8 cellular contexts compared by ENCODE assay signal in the genomic region with DNA sequence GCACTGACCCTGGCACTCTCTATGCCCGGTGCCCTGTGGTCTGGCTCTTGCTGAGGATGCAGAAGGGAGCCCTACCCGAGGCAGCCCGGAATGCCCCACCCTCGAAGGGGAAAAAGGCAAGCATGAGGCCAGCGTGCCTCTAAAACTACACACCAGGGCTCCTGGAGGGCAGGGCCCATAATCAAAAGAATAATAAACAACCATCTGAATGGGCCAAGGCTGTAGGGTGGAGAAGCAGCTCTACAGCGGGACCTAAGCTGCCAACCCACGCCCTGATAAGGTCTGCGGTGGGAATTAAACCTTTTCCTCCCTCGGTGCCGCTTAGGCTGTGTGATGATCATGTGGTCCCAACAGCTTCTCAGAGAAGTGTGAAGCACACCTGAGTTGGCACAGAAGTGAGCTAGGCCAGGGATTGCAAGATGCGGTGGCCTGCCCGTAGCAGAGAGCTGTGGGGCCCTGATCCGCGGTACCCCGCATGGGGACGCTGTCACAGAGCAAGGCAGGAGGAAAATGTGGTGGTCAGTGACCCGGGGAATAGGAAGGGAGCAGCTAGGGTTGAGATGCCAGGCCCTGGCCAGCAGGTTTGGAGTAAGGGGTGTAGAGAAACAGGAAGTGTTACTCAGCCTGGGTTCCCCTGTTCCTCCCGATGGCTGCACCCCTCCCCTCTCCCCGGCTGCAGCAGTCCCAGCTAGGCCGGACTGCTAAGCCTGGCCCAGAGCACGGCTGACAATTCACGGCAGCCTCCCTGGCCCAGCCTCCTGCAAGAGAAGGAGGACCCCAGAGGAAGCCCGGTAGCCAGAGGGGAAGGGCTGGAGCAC. TPM values are rescaled to one million over a fixed set of nuclear protein-coding genes. Genes with fewer than 3 reads are reported as not detected.
DNase-seq lines count a peak whose midpoint lies in the region; ATAC-seq, FAIRE-seq and TF ChIP-seq lines count a peak whose summit lies in the region.

No MANE protein-coding gene starts in this region.

- DNase-seq in GM12865 (ENCODE audit: low read depth) (peak; percentile 34), GM12878 (ENCODE audit: low read depth, low spot score) (no peak), natural killer cell (no peak), osteoblast (ENCODE audit: insufficient read length, low spot score, missing footprints) (no peak), DMS114 treated with DMSO at 0.1 percent for 48 hours (lab: John Stamatoyannopoulos, UW; ENCODE audit: unreplicated experiment) (no peak), RPMI8226 (no peak), gastrocnemius medialis (no peak)

- SMC1A ChIA-PET in GM12878 (lab: Charles Lee; ENCODE audit: uncharacterized antibody, unreplicated experiment): interaction anchor here (0.8 to 1.5 kb wide), 4 partner anchors 14 to 91 kb away, joined by 3 to 6 read pairs (median 4); partner anchors contain the start of gene RAD51

- no peak for FAIRE-seq in GM12878 (lab: Jason Lieb, UNC)

- H3K9me3 ChIP-seq in GM12878 (replicated peaks; ENCODE audit: control insufficient read depth, insufficient read depth, low read length) (no peaks in the 10 kb centered on the region), osteoblast (ENCODE audit: low read depth, low read length) (no peaks in the 10 kb centered on the region), gastrocnemius medialis (no peaks in the 10 kb centered on the region)

- peaks cover 0 to 3% of the 10 kb centered on the region in 2 experiments; a peak in 2 of 4 replicates for H3K36me3 ChIP-seq in GM12878 (ENCODE audit: control insufficient read depth in 2 of 2, insufficient read depth in 2 of 2, low read length in 1 of 2)
- peaks cover 28% of the 10 kb centered on the region for H3K36me3 ChIP-seq in osteoblast (ENCODE audit: insufficient read depth, low read length)
- H3K36me3 ChIP-seq in gastrocnemius medialis: peaks cover 0 to 27% of the 10 kb centered on the region in 2 donors

- H3K27me3 ChIP-seq in GM12878 (replicated peaks in 1 of 2; ENCODE audit: control insufficient read depth in 2 of 2, insufficient read depth in 2 of 2, low read length in 1 of 2) (no peaks in the 10 kb centered on the region), osteoblast (ENCODE audit: insufficient read depth, low read length) (no peaks in the 10 kb centered on the region), gastrocnemius medialis (no peaks in the 10 kb centered on the region)

- H3K4me1 ChIP-seq in GM12878 (ENCODE audit: control insufficient read depth, insufficient read depth, low read length): peaks cover 32% of the 10 kb centered on the region
- peaks cover 35% of the 10 kb centered on the region for H3K4me1 ChIP-seq in osteoblast (ENCODE audit: insufficient read depth, low read length)
- H3K4me1 ChIP-seq in gastrocnemius medialis: peaks cover 14 to 17% of the 10 kb centered on the region in 2 donors

- ATAC-seq in HG03354 (IDR thresholded peaks at IDR 0.05; ENCODE audit: poor library complexity, severe bottlenecking, unreplicated experiment) (peak; percentile 3), GM12878 (no peak), natural killer cell (peak in 1 of 3 donors; percentile 5), gastrocnemius medialis (no peak)

- no TSS peak for BruUV-seq in GM12878 (replicated peaks; lab: Mats Ljungman, UMichigan)

- H3K4me2 ChIP-seq in GM12878 (ENCODE audit: control insufficient read depth, insufficient read depth) (peak overlapping the region; percentile 52), osteoblast (ENCODE audit: insufficient read depth, low read length) (no peak overlapping the region)

- POLR2A ChIA-PET in GM12878 (lab: Charles Lee): interaction anchor here (0.6 to 2.7 kb wide), 3 partner anchors 12 to 75 kb away, joined by 4 to 9 read pairs (median 8); partner anchors contain the start of gene RAD51

- 59% methylated on average over 23 of the region's 23 CpGs for WGBS in GM12878 (ENCODE audit: insufficient coverage, insufficient replicate concordance, low lambda C conversion rate, missing lambda C conversion rate)

- TF ChIP-seq CTCF in GM12865 (IDR thresholded peaks at IDR 0.05; ENCODE audit: insufficient read depth, low read depth, low read length, missing control alignments): peak; percentile 11
- no peak for TF ChIP-seq CTCF in GM12878 (IDR thresholded peaks at IDR 0.05 in 2 of 3, conservative IDR thresholded peaks at IDR 0.05 in 1 of 3; ENCODE audit: control insufficient read depth in 2 of 3, extremely low read depth in 1 of 3, insufficient read depth in 1 of 3, low read depth in 3 of 3, low read length in 3 of 3)
- TF ChIP-seq CTCF in natural killer cell (IDR thresholded peaks at IDR 0.05): no peak
- no peak for TF ChIP-seq CTCF in osteoblast (IDR thresholded peaks at IDR 0.05; ENCODE audit: extremely low read depth, low read depth, low read length)
- no peak for TF ChIP-seq CTCF in gastrocnemius medialis (IDR thresholded peaks at IDR 0.05 in 4 of 5, conservative IDR thresholded peaks at IDR 0.05 in 1 of 5)

- TF ChIP-seq EP300 in GM12878 (IDR thresholded peaks at IDR 0.05; ENCODE audit: borderline replicate concordance in 1 of 2, control insufficient read depth in 1 of 2, low read depth in 2 of 2, low read length in 2 of 2): no peak

- H3K4me3 Mint-ChIP-seq in natural killer cell: peak overlapping the region; percentile 72

- peaks cover 42 to 59% of the 10 kb centered on the region in 2 donors for H3K4me1 Mint-ChIP-seq in natural killer cell

- peak overlapping the region; percentile 86 to 96 for H3K27ac Mint-ChIP-seq in natural killer cell

- H3K9ac ChIP-seq in GM12878 (ENCODE audit: control insufficient read depth, insufficient read depth, low read length): peak overlapping the region; percentile 41

- H4K20me1 ChIP-seq in GM12878 (ENCODE audit: control insufficient read depth, insufficient read depth) (no peaks in the 10 kb centered on the region), osteoblast (ENCODE audit: insufficient read depth, low read length) (peaks cover 16% of the 10 kb centered on the region)

- H3K79me2 ChIP-seq in GM12878 (ENCODE audit: control insufficient read depth, insufficient read depth, low read length): no peaks in the 10 kb centered on the region
- no peaks in the 10 kb centered on the region for H3K79me2 ChIP-seq in osteoblast (ENCODE audit: insufficient read depth, low read length)

- H3K9me3 Mint-ChIP-seq in natural killer cell: no peaks in the 10 kb centered on the region

- H3K4me3 ChIP-seq in GM12865 (ENCODE audit: low read depth, low read length): peak overlapping the region; percentile 18; the same call in 1 of the 2 replicates
- H3K4me3 ChIP-seq in GM12878: no peak overlapping the region
- H3K4me3 ChIP-seq in osteoblast (ENCODE audit: insufficient read depth, low read length): no peak overlapping the region
- no peak overlapping the region for H3K4me3 ChIP-seq in gastrocnemius medialis

- intact Hi-C loops in GM12878 (cut with micrococcal nuclease; ENCODE audit: unreplicated experiment): no loop called here
- intact Hi-C loops in natural killer cell (cut with micrococcal nuclease): no loop called here
- intact Hi-C loops in gastrocnemius medialis (cut with DNase I; ENCODE audit: low total_unique reads): loop anchor here (10.0 kb wide), 1 partner anchor 346 kb away; the partner anchor contains the start of gene INO80

- CTCF ChIA-PET in GM12878 (lab: Yijun Ruan, JAX): interaction anchor here (0.7 to 3.1 kb wide), 7 partner anchors 14 to 249 kb away, joined by 3 to 17 read pairs (median 4); no protein-coding TSS in a partner anchor

- in situ Hi-C loops in GM12878 (cut with MboI) (no loop called here), gastrocnemius medialis (cut with MboI; ENCODE audit: low sequenced_read_pairs in 4 of 4) (no loop called here)

- no peaks in the 10 kb centered on the region for H3K27me3 Mint-ChIP-seq in natural killer cell (ENCODE audit: low read depth in 2 of 2)

- H3K27ac ChIP-seq in GM12878 (ENCODE audit: control insufficient read depth, insufficient read depth): peak overlapping the region; percentile 65
- H3K27ac ChIP-seq in osteoblast (ENCODE audit: low read depth, low read length): no peak overlapping the region
- H3K27ac ChIP-seq in gastrocnemius medialis: peak overlapping the region in 1 of 4 donors; percentile 47

- TF ChIP-seq POLR2A in GM12878 (IDR thresholded peaks at IDR 0.05; ENCODE audit: low read depth, low read length) (no peak), gastrocnemius medialis (IDR thresholded peaks at IDR 0.05) (no peak)

- no peak for TF ChIP-seq RAD21 in GM12878 (IDR thresholded peaks at IDR 0.05; ENCODE audit: insufficient read depth, low read depth, low read length)

- RAD21 ChIA-PET in GM12878 (lab: Charles Lee; ENCODE audit: unreplicated experiment): interaction anchor here (0.7 to 3.3 kb wide), 4 partner anchors 13 to 126 kb away, joined by 3 to 11 read pairs (median 4); partner anchors contain the start of gene VPS18

- H2AFZ ChIP-seq in GM12878 (ENCODE audit: control insufficient read depth, low read depth, low read length) (no peak overlapping the region), osteoblast (ENCODE audit: low read length) (no peak overlapping the region)

- no peaks in the 10 kb centered on the region for H3K36me3 Mint-ChIP-seq in natural killer cell

RNA-seq across cellular contexts. Expression of gene C15orf62, which starts 1.1 kb away (rescaled TPM):
- 0.96 and 1.4 TPM in 2 replicates for total RNA-seq in GM12878 (2013; cell fraction: nucleolus; rRNA removed)
- total RNA-seq in GM12878 (2014; rRNA removed): 0.44 and 0.68 TPM in 2 replicates
- total RNA-seq in GM12878 (2014; rRNA removed; fragmentation: Illumina TruSeq; extraction: Trizol): 0.37 and 0.54 TPM in 2 replicates
- 0.24 and 0.56 TPM in 2 replicates for total RNA-seq in GM12878 (2021)
- 0.76 TPM for polyA plus RNA-seq in GM12878 (2011; ENCODE audit: low read depth)
- 0.07 and 0.11 TPM in 2 replicates for polyA plus RNA-seq in GM12878 (2011; rRNA removed)
- polyA plus RNA-seq in GM12878 (2011; cell fraction: cytosol; rRNA removed): 0.04 and 0.12 TPM in 2 replicates
- 0.35 and 0.51 TPM in 2 replicates for polyA plus RNA-seq in GM12878 (2011; cell fraction: nucleus; rRNA removed)
- polyA plus RNA-seq in GM12878 (2012): 1.00 and 1.4 TPM in 2 replicates
- polyA plus RNA-seq in GM12878 (2014; fragmentation: Illumina TruSeq; extraction: Trizol): 0.25 TPM in 1 of 2 replicates, not detected in the other
- polyA plus RNA-seq in GM12878 (2014; fragmentation: Nextera tagmentation; extraction: Ambion mirVana): under 1 TPM in 1 of 2 experiments, not detected in 1; 0.06 TPM
- polyA plus RNA-seq in GM12878 (2014; rRNA removed): 0.18 and 0.28 TPM in 2 replicates
- under 1 TPM; 0.40 to 0.50 TPM for polyA plus RNA-seq in GM12878 (2016; fragmentation: Nextera tagmentation; extraction: Ambion mirVana)
- 0.22 and 0.26 TPM in 2 replicates for polyA minus RNA-seq in GM12878 (2011; rRNA and poly(A)+ RNA removed)
- not detected in 2 replicates for polyA minus RNA-seq in GM12878 (2011; cell fraction: cytosol; rRNA and poly(A)+ RNA removed)
- polyA minus RNA-seq in GM12878 (2011; cell fraction: nucleus; rRNA and poly(A)+ RNA removed): 0.48 and 0.96 TPM in 2 replicates
- total RNA-seq in natural killer cell: 1 to 10 TPM in 1 of 3 donors, under 1 TPM in 2; 0.64 to 1.4 (median 0.80) TPM
- under 0.01 and 0.29 TPM in 2 replicates for total RNA-seq in osteoblast
- total RNA-seq in gastrocnemius medialis: under 1 TPM in 2 of 4 donors, not detected in 2; 0.09 to 0.49 TPM

RNA-seq across cellular contexts. Expression of gene GCHFR, which starts 4.8 kb away (rescaled TPM):
- total RNA-seq in GM12878 (2013; cell fraction: nucleolus; rRNA removed): 8.3 and 9.9 TPM in 2 replicates
- total RNA-seq in GM12878 (2014; rRNA removed) (67.0 and 69.5 TPM in 2 replicates), GM12878 (2014; rRNA removed; fragmentation: Illumina TruSeq; extraction: Trizol) (22.9 and 23.9 TPM in 2 replicates), GM12878 (2021) (43.9 and 45.3 TPM in 2 replicates), natural killer cell (10 to 100 TPM; 17.5 to 25.9 (median 25.9) TPM), osteoblast (4.4 and 4.7 TPM in 2 replicates), gastrocnemius medialis (10 to 100 TPM in 3 of 4 donors, under 1 TPM in 1; 0.49 to 16.9 (median 14.4) TPM)
- polyA plus RNA-seq in GM12878 (2011; ENCODE audit: low read depth): 10.2 TPM
- polyA plus RNA-seq in GM12878 (2011; rRNA removed) (7.1 and 14.8 TPM in 2 replicates), GM12878 (2014; fragmentation: Illumina TruSeq; extraction: Trizol) (3.3 and 16.9 TPM in 2 replicates), GM12878 (2014; fragmentation: Nextera tagmentation; extraction: Ambion mirVana) (10 to 100 TPM; 10.5 to 25.4 TPM), GM12878 (2014; rRNA removed) (88.2 and 94.0 TPM in 2 replicates), GM12878 (2016; fragmentation: Nextera tagmentation; extraction: Ambion mirVana) (10 to 100 TPM; 68.0 to 77.3 TPM)
- polyA plus RNA-seq in GM12878 (2011; cell fraction: cytosol; rRNA removed): 37.5 and 44.6 TPM in 2 replicates
- polyA plus RNA-seq in GM12878 (2011; cell fraction: nucleus; rRNA removed): 16.1 and 23.2 TPM in 2 replicates
- polyA plus RNA-seq in GM12878 (2012): 34.4 and 37.9 TPM in 2 replicates
- polyA minus RNA-seq in GM12878 (2011; rRNA and poly(A)+ RNA removed): 4.8 and 9.0 TPM in 2 replicates
- 6.5 and 11.1 TPM in 2 replicates for polyA minus RNA-seq in GM12878 (2011; cell fraction: cytosol; rRNA and poly(A)+ RNA removed)
- 6.6 and 7.7 TPM in 2 replicates for polyA minus RNA-seq in GM12878 (2011; cell fraction: nucleus; rRNA and poly(A)+ RNA removed)

RNA-seq across cellular contexts. Expression of gene RMDN3, which starts 13.6 kb away (rescaled TPM):
- 27.3 and 27.4 TPM in 2 replicates for total RNA-seq in GM12878 (2013; cell fraction: nucleolus; rRNA removed)
- total RNA-seq in GM12878 (2014; rRNA removed) (15.4 and 20.0 TPM in 2 replicates), GM12878 (2014; rRNA removed; fragmentation: Illumina TruSeq; extraction: Trizol) (16.3 and 16.9 TPM in 2 replicates), GM12878 (2021) (27.6 and 28.3 TPM in 2 replicates), natural killer cell (10 to 100 TPM; 52.8 to 82.3 (median 72.0) TPM), osteoblast (18.6 and 19.9 TPM in 2 replicates), gastrocnemius medialis (10 to 100 TPM; 12.7 to 55.3 (median 19.6) TPM)
- 10.9 TPM for polyA plus RNA-seq in GM12878 (2011; ENCODE audit: low read depth)
- polyA plus RNA-seq in GM12878 (2011; rRNA removed) (19.4 and 19.9 TPM in 2 replicates), GM12878 (2014; fragmentation: Illumina TruSeq; extraction: Trizol) (19.3 and 20.5 TPM in 2 replicates), GM12878 (2014; fragmentation: Nextera tagmentation; extraction: Ambion mirVana) (10 to 100 TPM in 1 of 2 experiments, 1 to 10 TPM in 1; 5.7 to 10.2 TPM), GM12878 (2014; rRNA removed) (21.3 and 23.1 TPM in 2 replicates), GM12878 (2016; fragmentation: Nextera tagmentation; extraction: Ambion mirVana) (10 to 100 TPM; 38.3 to 44.4 TPM)
- polyA plus RNA-seq in GM12878 (2011; cell fraction: cytosol; rRNA removed): 19.9 and 20.6 TPM in 2 replicates
- 24.7 and 30.0 TPM in 2 replicates for polyA plus RNA-seq in GM12878 (2011; cell fraction: nucleus; rRNA removed)
- 17.3 and 20.8 TPM in 2 replicates for polyA plus RNA-seq in GM12878 (2012)
- 11.1 and 14.7 TPM in 2 replicates for polyA minus RNA-seq in GM12878 (2011; rRNA and poly(A)+ RNA removed)
- polyA minus RNA-seq in GM12878 (2011; cell fraction: cytosol; rRNA and poly(A)+ RNA removed): 7.4 and 8.2 TPM in 2 replicates
- polyA minus RNA-seq in GM12878 (2011; cell fraction: nucleus; rRNA and poly(A)+ RNA removed): 7.4 and 11.3 TPM in 2 replicates

RNA-seq across cellular contexts. Expression of gene ZFYVE19, which starts 38.2 kb away (rescaled TPM):
- total RNA-seq in GM12878 (2013; cell fraction: nucleolus; rRNA removed): 61.9 and 67.4 TPM in 2 replicates
- total RNA-seq in GM12878 (2014; rRNA removed): 16.8 and 20.2 TPM in 2 replicates
- 11.5 and 12.4 TPM in 2 replicates for total RNA-seq in GM12878 (2014; rRNA removed; fragmentation: Illumina TruSeq; extraction: Trizol)
- total RNA-seq in GM12878 (2021): 14.9 and 17.1 TPM in 2 replicates
- 10.3 TPM for polyA plus RNA-seq in GM12878 (2011; ENCODE audit: low read depth)
- 23.7 and 36.3 TPM in 2 replicates for polyA plus RNA-seq in GM12878 (2011; rRNA removed)
- polyA plus RNA-seq in GM12878 (2011; cell fraction: cytosol; rRNA removed): 48.4 and 52.3 TPM in 2 replicates
- polyA plus RNA-seq in GM12878 (2011; cell fraction: nucleus; rRNA removed): 147 and 170 TPM in 2 replicates
- 18.4 and 19.2 TPM in 2 replicates for polyA plus RNA-seq in GM12878 (2012)
- 22.2 and 27.3 TPM in 2 replicates for polyA plus RNA-seq in GM12878 (2014; fragmentation: Illumina TruSeq; extraction: Trizol)
- 1 to 10 TPM; 1.7 to 4.4 TPM for polyA plus RNA-seq in GM12878 (2014; fragmentation: Nextera tagmentation; extraction: Ambion mirVana)
- 27.1 and 30.7 TPM in 2 replicates for polyA plus RNA-seq in GM12878 (2014; rRNA removed)
- polyA plus RNA-seq in GM12878 (2016; fragmentation: Nextera tagmentation; extraction: Ambion mirVana): 10 to 100 TPM; 16.0 to 17.2 TPM
- 31.0 and 42.7 TPM in 2 replicates for polyA minus RNA-seq in GM12878 (2011; rRNA and poly(A)+ RNA removed)
- 9.1 and 18.2 TPM in 2 replicates for polyA minus RNA-seq in GM12878 (2011; cell fraction: cytosol; rRNA and poly(A)+ RNA removed)
- polyA minus RNA-seq in GM12878 (2011; cell fraction: nucleus; rRNA and poly(A)+ RNA removed): 26.5 and 36.1 TPM in 2 replicates
- total RNA-seq in natural killer cell: 10 to 100 TPM; 16.4 to 19.7 (median 18.5) TPM
- 17.4 and 18.0 TPM in 2 replicates for total RNA-seq in osteoblast
- total RNA-seq in gastrocnemius medialis: 10 to 100 TPM; 11.4 to 18.9 (median 14.7) TPM

RNA-seq across cellular contexts. Expression of gene DNAJC17, which starts 38.6 kb away (rescaled TPM):
- total RNA-seq in GM12878 (2013; cell fraction: nucleolus; rRNA removed): 49.9 and 53.9 TPM in 2 replicates
- total RNA-seq in GM12878 (2014; rRNA removed): 39.2 and 42.8 TPM in 2 replicates
- total RNA-seq in GM12878 (2014; rRNA removed; fragmentation: Illumina TruSeq; extraction: Trizol): 43.4 and 51.1 TPM in 2 replicates
- total RNA-seq in GM12878 (2021): 39.3 and 43.5 TPM in 2 replicates
- 16.0 TPM for polyA plus RNA-seq in GM12878 (2011; ENCODE audit: low read depth)
- polyA plus RNA-seq in GM12878 (2011; rRNA removed): 34.0 and 39.9 TPM in 2 replicates
- polyA plus RNA-seq in GM12878 (2011; cell fraction: cytosol; rRNA removed): 41.5 and 71.0 TPM in 2 replicates
- polyA plus RNA-seq in GM12878 (2011; cell fraction: nucleus; rRNA removed): 55.1 and 65.9 TPM in 2 replicates
- polyA plus RNA-seq in GM12878 (2012): 25.8 and 27.8 TPM in 2 replicates
- polyA plus RNA-seq in GM12878 (2014; fragmentation: Illumina TruSeq; extraction: Trizol): 52.7 and 62.8 TPM in 2 replicates
- 10 to 100 TPM in 1 of 2 experiments, 1 to 10 TPM in 1; 6.1 to 11.5 TPM for polyA plus RNA-seq in GM12878 (2014; fragmentation: Nextera tagmentation; extraction: Ambion mirVana)
- polyA plus RNA-seq in GM12878 (2014; rRNA removed): 50.2 and 61.0 TPM in 2 replicates
- polyA plus RNA-seq in GM12878 (2016; fragmentation: Nextera tagmentation; extraction: Ambion mirVana): 10 to 100 TPM; 48.0 to 55.7 TPM
- polyA minus RNA-seq in GM12878 (2011; rRNA and poly(A)+ RNA removed): 20.0 and 29.1 TPM in 2 replicates
- 11.4 and 12.1 TPM in 2 replicates for polyA minus RNA-seq in GM12878 (2011; cell fraction: cytosol; rRNA and poly(A)+ RNA removed)
- polyA minus RNA-seq in GM12878 (2011; cell fraction: nucleus; rRNA and poly(A)+ RNA removed): 8.7 and 14.6 TPM in 2 replicates
- total RNA-seq in natural killer cell: 10 to 100 TPM; 36.2 to 64.9 (median 50.0) TPM
- total RNA-seq in osteoblast: 14.8 and 15.6 TPM in 2 replicates
- total RNA-seq in gastrocnemius medialis: 10 to 100 TPM in 2 of 4 donors, 1 to 10 TPM in 2; 5.3 to 25.0 (median 11.4) TPM
